3 cellular contexts compared by ENCODE assay signal in the genomic region with DNA sequence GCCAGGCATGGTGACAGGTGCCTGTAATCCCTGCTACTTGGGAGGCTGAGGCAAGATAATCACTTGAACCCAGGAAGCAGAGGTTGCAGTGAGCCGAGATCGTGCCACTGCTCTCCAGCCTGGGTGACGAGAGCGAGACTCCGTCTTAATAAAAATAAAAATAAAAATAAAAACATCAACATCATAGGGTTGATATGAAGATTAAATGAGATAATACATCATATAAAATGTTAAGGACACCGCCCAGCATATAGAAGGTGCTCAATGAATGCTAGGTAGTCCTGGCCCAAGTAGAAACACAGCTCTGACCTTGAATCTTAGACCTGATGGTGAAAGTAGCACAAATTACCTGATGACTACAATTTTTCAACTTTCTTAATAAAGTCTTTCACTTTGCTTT.
"Had no signal": no experiment of that assay in that cellular context is flagged by ENCODE, and none has a peak within 500 bp of the region (broad histone marks: within the 10 kb centered on the region; RNA-seq: fewer than 3 reads in every experiment).

No MANE protein-coding gene starts in this region.

- DNase-seq: GDM1, GF-D8 had no signal

- H3K4me3 ChIP-seq: GM12878 had no signal
